In the genomic region with DNA sequence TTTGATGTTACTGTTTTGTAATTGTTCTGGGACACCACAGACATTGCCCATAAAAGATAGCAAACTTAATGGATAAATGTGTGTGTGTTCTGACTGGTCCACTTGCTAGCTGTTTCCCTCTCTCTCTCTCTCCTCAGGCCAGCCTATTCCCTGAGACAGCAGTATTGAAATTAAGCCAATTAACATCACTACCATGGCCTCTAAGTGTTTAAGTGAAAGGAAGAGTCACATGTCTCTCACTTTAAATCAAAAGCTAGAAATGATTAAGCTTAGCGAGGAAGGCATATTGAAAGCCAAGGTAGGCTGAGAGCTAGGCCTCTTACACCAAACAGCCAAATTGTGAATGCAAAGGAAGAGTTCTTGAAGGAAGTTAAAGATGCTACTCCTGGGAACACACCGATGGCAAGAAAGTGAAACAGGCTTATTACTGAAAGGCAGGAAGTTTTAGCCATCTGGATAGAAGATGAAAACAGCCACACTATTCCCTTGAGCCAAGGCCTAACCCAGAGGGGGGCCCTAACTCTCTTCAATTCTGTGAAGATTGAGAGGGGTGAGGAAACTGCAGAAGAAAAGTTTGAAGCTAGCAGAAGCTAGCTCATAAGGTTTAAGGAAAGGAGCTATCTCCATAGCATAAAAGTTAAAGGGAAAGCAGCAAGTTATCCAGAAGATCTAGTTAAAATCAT, we compare ENCODE assay signal across 1 cellular context.
TF ChIP-seq lines count a peak whose summit lies in the region.

No MANE protein-coding gene starts in this region.

TF ChIP-seq in SK-N-SH, 30 proteins besides CTCF, POLR2A, EP300 and RAD21 (continued from another document):
- TF ChIP-seq PBX3 (IDR thresholded peaks at IDR 0.05) = no peak
- no peak for TF ChIP-seq TCF12 (IDR thresholded peaks at IDR 0.05)
- no peak for TF ChIP-seq ZBTB33 (IDR thresholded peaks at IDR 0.05; ENCODE audit: borderline replicate concordance, low read depth)
- no peak for TF ChIP-seq MAX (IDR thresholded peaks at IDR 0.05; ENCODE audit: low read depth)
- no peak for TF ChIP-seq IRF3 (IDR thresholded peaks at IDR 0.05; ENCODE audit: low read depth, low read length)
- no peak for TF ChIP-seq TEAD4 (IDR thresholded peaks at IDR 0.05; ENCODE audit: borderline replicate concordance, insufficient read depth)
- TF ChIP-seq JUND (IDR thresholded peaks at IDR 0.05) = no peak
- TF ChIP-seq RCOR1 (IDR thresholded peaks at IDR 0.05; ENCODE audit: low read length) = no peak
- no peak for TF ChIP-seq ELF1 (IDR thresholded peaks at IDR 0.05)
- no peak for TF ChIP-seq TAF1 (IDR thresholded peaks at IDR 0.05; ENCODE audit: borderline replicate concordance, low read depth, low read length)
- TF ChIP-seq NFIC (IDR thresholded peaks at IDR 0.05; ENCODE audit: borderline replicate concordance) = no peak
- TF ChIP-seq YY1 (IDR thresholded peaks at IDR 0.05; ENCODE audit: low read depth) = no peak
- no peak for TF ChIP-seq FOXJ3 (CRISPR knock-in tag; IDR thresholded peaks at IDR 0.05)
TF ChIP-seq in SK-N-SH: peak in this region for 0.
